In genomic region chr15:31977812-31978662, GRCh38 we compare ENCODE assay signal across 8 cellular contexts. TPM values are rescaled to one million over a fixed set of nuclear protein-coding genes. Genes with fewer than 3 reads are reported as not detected.
DNase-seq lines count a peak whose midpoint lies in the region; ATAC-seq lines count a peak whose summit lies in the region.

No MANE protein-coding gene starts in this region.

- peaks cover 17% of the 10 kb centered on the region for H3K27me3 Mint-ChIP-seq in activated naive CD8-positive, alpha-beta T cell treated with anti-CD3 and anti-CD28 coated beads, Interleukin-2, amount 10 ng/mL, durations not matched to agents 7 days and 5 days

- peak; percentile 49 to 55 for DNase-seq in NCI-H2081 (lab: John Stamatoyannopoulos, UW)
- DNase-seq in NCI-H2081 treated with DMSO at 0.1 percent for 48 hours (lab: John Stamatoyannopoulos, UW): no peak
- DNase-seq in HuH-7.5 (ENCODE audit: low spot score): peak; percentile 31
- peak; percentile 37 for DNase-seq in SKM-1 (lab: John Stamatoyannopoulos, UW; ENCODE audit: unreplicated experiment)
- DNase-seq in activated naive CD8-positive, alpha-beta T cell treated with anti-CD3 and anti-CD28 coated beads, Interleukin-2, amount 10 ng/mL, durations not matched to agents 7 days and 5 days: peak; percentile 68
- DNase-seq in hippocampal formation (lab: John Stamatoyannopoulos, UW): peak; percentile 4 to 59
- peak; percentile 15 to 41 for DNase-seq in stimulated activated CD4-positive, alpha-beta T cell treated with anti-CD3 and anti-CD28 coated beads, Interleukin-12 subunit alpha, Interleukin-12 subunit beta, amount 100 ng/mL, for 24 hours (ENCODE audit: low read depth in 2 of 2)

- H3K27ac Mint-ChIP-seq in activated naive CD8-positive, alpha-beta T cell treated with anti-CD3 and anti-CD28 coated beads, Interleukin-2, amount 10 ng/mL, durations not matched to agents 7 days and 5 days: no peak overlapping the region

- ATAC-seq in activated naive CD8-positive, alpha-beta T cell treated with anti-CD3 and anti-CD28 coated beads, Interleukin-2, amount 10 ng/mL, durations not matched to agents 7 days and 5 days (ENCODE audit: low read depth): peak; percentile 66
- ATAC-seq in GM21360 (IDR thresholded peaks at IDR 0.05; ENCODE audit: unreplicated experiment): no peak

- no peak overlapping the region for H3K4me3 Mint-ChIP-seq in activated naive CD8-positive, alpha-beta T cell treated with anti-CD3 and anti-CD28 coated beads, Interleukin-2, amount 10 ng/mL, durations not matched to agents 7 days and 5 days

- POLR2A ChIA-PET in activated naive CD8-positive, alpha-beta T cell treated with anti-CD3 and anti-CD28 coated beads, Interleukin-2, amount 10 ng/mL, durations not matched to agents 7 days and 5 days (lab: Charles Lee): no interaction called here

- peaks cover 5% of the 10 kb centered on the region for H3K4me1 Mint-ChIP-seq in activated naive CD8-positive, alpha-beta T cell treated with anti-CD3 and anti-CD28 coated beads, Interleukin-2, amount 10 ng/mL, durations not matched to agents 7 days and 5 days

- no peaks in the 10 kb centered on the region for H3K36me3 Mint-ChIP-seq in activated naive CD8-positive, alpha-beta T cell treated with anti-CD3 and anti-CD28 coated beads, Interleukin-2, amount 10 ng/mL, durations not matched to agents 7 days and 5 days

- H3K9me3 Mint-ChIP-seq in activated naive CD8-positive, alpha-beta T cell treated with anti-CD3 and anti-CD28 coated beads, Interleukin-2, amount 10 ng/mL, durations not matched to agents 7 days and 5 days: no peaks in the 10 kb centered on the region

RNA-seq across cellular contexts. Expression of gene CHRNA7, which starts 52.3 kb away (rescaled TPM):
- under 1 TPM; 0.43 to 0.44 TPM for total RNA-seq in activated naive CD8-positive, alpha-beta T cell treated with anti-CD3 and anti-CD28 coated beads, Interleukin-2, amount 10 ng/mL, durations not matched to agents 7 days and 5 days
